ENCODE assay signal across 17 cellular contexts in genomic region chrX:129877401-129877800, GRCh38. TPM values are rescaled to one million over a fixed set of nuclear protein-coding genes. Genes with fewer than 3 reads are reported as not detected.
DNase-seq lines count a peak whose midpoint lies in the region; ATAC-seq and TF ChIP-seq lines count a peak whose summit lies in the region.
"Had no signal": no experiment of that assay in that cellular context is flagged by ENCODE, and none has a peak within 500 bp of the region (broad histone marks: within the 10 kb centered on the region; RNA-seq: fewer than 3 reads in every experiment).

No MANE protein-coding gene starts in this region.

- ATAC-seq in PC-3: peak; percentile 35
- no peak for ATAC-seq in natural killer cell
- no peak for ATAC-seq in HG02798 (IDR thresholded peaks at IDR 0.05; ENCODE audit: poor library complexity, unreplicated experiment)
- ATAC-seq: activated CD8-positive, alpha-beta memory T cell treated with anti-CD3 and anti-CD28 coated beads, Interleukin-2, amount 10 ng/mL, durations not matched to agents 7 days and 5 days; T-helper 17 cell had no signal

- no peaks in the 10 kb centered on the region for H3K9me2 ChIP-seq in PC-3 (replicated peaks; ENCODE audit: low read length)
- no peaks in the 10 kb centered on the region for H3K9me2 ChIP-seq in hepatocyte (replicated peaks; ENCODE audit: insufficient read depth)

- H3K4me1 Mint-ChIP-seq in Caco-2 (ENCODE audit: low read depth, unreplicated experiment): peaks cover 6% of the 10 kb centered on the region
- no peaks in the 10 kb centered on the region for H3K4me1 Mint-ChIP-seq in natural killer cell
- H3K4me1 Mint-ChIP-seq: activated CD8-positive, alpha-beta memory T cell treated with anti-CD3 and anti-CD28 coated beads, Interleukin-2, amount 10 ng/mL, durations not matched to agents 7 days and 5 days; mesothelial cell of epicardium; T-helper 17 cell had no signal

- H3K4me2 ChIP-seq in PC-3 (ENCODE audit: low read length) (peak overlapping the region; percentile 62; the same call in 1 of the 2 replicates), hepatocyte (no peak overlapping the region)
- H3K4me2 ChIP-seq: smooth muscle cell had no signal

- CTCF ChIA-PET in Caco-2 (lab: Charles Lee): interaction anchor here (0.8 kb wide), 1 partner anchor 71 kb away, joined by 3 read pairs; no protein-coding TSS in a partner anchor
- CTCF ChIA-PET in PC-3 (lab: Charles Lee): no interaction called here

- H3K27me3 ChIP-seq in Caco-2 (replicated peaks; ENCODE audit: control insufficient read depth, insufficient read depth, low read length) (no peaks in the 10 kb centered on the region), HL-60 (ENCODE audit: insufficient read depth, poor library complexity, severe bottlenecking) (no peaks in the 10 kb centered on the region), PC-3 (ENCODE audit: low read length) (no peaks in the 10 kb centered on the region), hepatocyte (no peaks in the 10 kb centered on the region)

- H3K36me3 Mint-ChIP-seq in Caco-2 (ENCODE audit: insufficient read depth, unreplicated experiment) (no peaks in the 10 kb centered on the region), natural killer cell (no peaks in the 10 kb centered on the region)
- H3K36me3 Mint-ChIP-seq: activated CD8-positive, alpha-beta memory T cell treated with anti-CD3 and anti-CD28 coated beads, Interleukin-2, amount 10 ng/mL, durations not matched to agents 7 days and 5 days; mesothelial cell of epicardium had no signal

- H3K4me1 ChIP-seq in Caco-2: peaks cover 10% of the 10 kb centered on the region
- peaks cover 17% of the 10 kb centered on the region for H3K4me1 ChIP-seq in PC-3 (ENCODE audit: insufficient read depth, low read length)
- H3K4me1 ChIP-seq in hepatocyte (ENCODE audit: insufficient read depth): no peaks in the 10 kb centered on the region
- H3K4me1 ChIP-seq: breast epithelium had no signal

- DNase-seq in Caco-2 (no peak), HL-60 (ENCODE audit: low read depth in 1 of 2, low spot score in 1 of 2) (peak; percentile 15 to 26), PC-3 (no peak), hepatocyte (ENCODE audit: low spot score) (no peak), NCI-H2081 treated with DMSO at 0.1 percent for 48 hours (lab: John Stamatoyannopoulos, UW) (no peak), natural killer cell (no peak), coronary artery (ENCODE audit: low spot score) (no peak)
- DNase-seq: activated CD4-positive, CD25-positive, alpha-beta regulatory T cell treated with anti-CD3 and anti-CD28 coated beads, Interleukin-2, amount 50 U/mL, for 72 hours; activated CD8-positive, alpha-beta memory T cell treated with anti-CD3 and anti-CD28 coated beads, Interleukin-2, amount 10 ng/mL, durations not matched to agents 7 days and 5 days; Karpas-422; NCI-H1436; T-helper 17 cell had no signal

- H3K79me2 ChIP-seq in PC-3 (ENCODE audit: low read length): no peaks in the 10 kb centered on the region
- H3K79me2 ChIP-seq in hepatocyte: no peaks in the 10 kb centered on the region

- no peak overlapping the region for H3K4me3 ChIP-seq in Caco-2 (ENCODE audit: low read depth, low read length)
- no peak overlapping the region for H3K4me3 ChIP-seq in HL-60 (replicated peaks; ENCODE audit: insufficient read depth, low read length)
- H3K4me3 ChIP-seq in PC-3 (ENCODE audit: low read length): no peak overlapping the region
- no peak overlapping the region for H3K4me3 ChIP-seq in hepatocyte
- no peak overlapping the region for H3K4me3 ChIP-seq in coronary artery
- H3K4me3 ChIP-seq: breast epithelium, smooth muscle cell had no signal

- intact Hi-C loops in Caco-2 (cut with micrococcal nuclease; ENCODE audit: unreplicated experiment): no loop called here
- intact Hi-C loops in PC-3 (cut with micrococcal nuclease): no loop called here
- intact Hi-C loops in natural killer cell (cut with micrococcal nuclease): no loop called here

- no peaks in the 10 kb centered on the region for H4K20me1 ChIP-seq in PC-3 (ENCODE audit: low read length)
- no peaks in the 10 kb centered on the region for H4K20me1 ChIP-seq in hepatocyte (ENCODE audit: insufficient read depth, poor library complexity, severe bottlenecking)

- H3K27ac Mint-ChIP-seq in Caco-2 (ENCODE audit: unreplicated experiment): peak overlapping the region; percentile 59
- no peak overlapping the region for H3K27ac Mint-ChIP-seq in natural killer cell
- H3K27ac Mint-ChIP-seq: activated CD8-positive, alpha-beta memory T cell treated with anti-CD3 and anti-CD28 coated beads, Interleukin-2, amount 10 ng/mL, durations not matched to agents 7 days and 5 days; activated T-helper 2 cell treated with anti-CD3 and anti-CD28 coated beads, Interferon-gamma antibody, Interleukin-2, Interleukin-4, amounts not matched to agents 10 μg/mL and 5 μg/mL and 100 μg/mL, durations not matched to agents 14 hours and 24 hours and 36 hours; mesothelial cell of epicardium; T-helper 17 cell had no signal

- no peaks in the 10 kb centered on the region for H3K9me3 Mint-ChIP-seq in Caco-2 (ENCODE audit: unreplicated experiment)
- no peaks in the 10 kb centered on the region for H3K9me3 Mint-ChIP-seq in natural killer cell
- H3K9me3 Mint-ChIP-seq: activated T-helper 2 cell treated with anti-CD3 and anti-CD28 coated beads, Interferon-gamma antibody, Interleukin-2, Interleukin-4, amounts not matched to agents 10 μg/mL and 5 μg/mL and 100 μg/mL, durations not matched to agents 14 hours and 24 hours and 36 hours had no signal

- H3K27ac ChIP-seq in HL-60 (replicated peaks) (no peak overlapping the region), PC-3 (ENCODE audit: low read length) (peak overlapping the region; percentile 48), hepatocyte (peak overlapping the region; percentile 60), coronary artery (no peak overlapping the region)
- H3K27ac ChIP-seq: breast epithelium had no signal

- POLR2A ChIA-PET in Caco-2 (lab: Charles Lee): no interaction called here
- POLR2A ChIA-PET in PC-3 (lab: Charles Lee; ENCODE audit: unreplicated experiment): no interaction called here

- BruUV-seq in Caco-2 (replicated peaks; lab: Mats Ljungman, UMichigan): no TSS peak
- no TSS peak for BruUV-seq in PC-3 (replicated peaks; lab: Mats Ljungman, UMichigan)

- WGBS in hepatocyte (ENCODE audit: low lambda C conversion rate, missing lambda C conversion rate): 78% methylated on average over 5 of the region's 5 CpGs

- H3F3A ChIP-seq in PC-3 (ENCODE audit: low read length, unreplicated experiment): no peaks in the 10 kb centered on the region

- no peak overlapping the region for H3K4me3 Mint-ChIP-seq in Caco-2 (ENCODE audit: unreplicated experiment)
- H3K4me3 Mint-ChIP-seq in natural killer cell: no peak overlapping the region
- H3K4me3 Mint-ChIP-seq: activated CD8-positive, alpha-beta memory T cell treated with anti-CD3 and anti-CD28 coated beads, Interleukin-2, amount 10 ng/mL, durations not matched to agents 7 days and 5 days; mesothelial cell of epicardium; T-helper 17 cell had no signal

- H3K36me3 ChIP-seq in Caco-2 (ENCODE audit: control insufficient read depth, insufficient read depth, low read length) (no peaks in the 10 kb centered on the region), PC-3 (ENCODE audit: low read depth, low read length) (no peaks in the 10 kb centered on the region), hepatocyte (replicated peaks; ENCODE audit: insufficient read depth, low read depth) (no peaks in the 10 kb centered on the region)
- H3K36me3 ChIP-seq: breast epithelium had no signal

- no peak overlapping the region for H3K9ac ChIP-seq in PC-3 (ENCODE audit: low read length)

- TF ChIP-seq CTCF in Caco-2 (IDR thresholded peaks at IDR 0.05; ENCODE audit: insufficient read depth in 1 of 2, low read depth in 1 of 2, low read length in 1 of 2, severe bottlenecking in 1 of 2, unreplicated experiment in 1 of 2) (no peak), HL-60 (IDR thresholded peaks at IDR 0.05; ENCODE audit: insufficient read depth, low read length) (no peak), PC-3 (conservative IDR thresholded peaks at IDR 0.05; ENCODE audit: low read depth, low read length) (no peak), hepatocyte (IDR thresholded peaks at IDR 0.05; ENCODE audit: poor library complexity) (no peak), natural killer cell (IDR thresholded peaks at IDR 0.05) (no peak), coronary artery (IDR thresholded peaks at IDR 0.05) (no peak)

- H2AFZ ChIP-seq in PC-3 (ENCODE audit: low read length) (peak overlapping the region; percentile 57; the same call in 1 of the 2 replicates), hepatocyte (no peak overlapping the region)

- H3K9me3 ChIP-seq in Caco-2 (no peaks in the 10 kb centered on the region), PC-3 (ENCODE audit: low read length) (no peaks in the 10 kb centered on the region), hepatocyte (ENCODE audit: low read depth) (no peaks in the 10 kb centered on the region)

- H3K27me3 Mint-ChIP-seq in Caco-2 (ENCODE audit: insufficient read depth, unreplicated experiment) (no peaks in the 10 kb centered on the region), natural killer cell (ENCODE audit: low read depth in 2 of 2) (no peaks in the 10 kb centered on the region)
- H3K27me3 Mint-ChIP-seq: T-helper 17 cell had no signal

RNA-seq across cellular contexts. Expression of gene UTP14A, which starts 28.6 kb away (rescaled TPM):
- total RNA-seq in Caco-2 (2022) (24.5 and 24.6 TPM in 2 replicates), PC-3 (2014; rRNA removed) (20.2 and 40.5 TPM in 2 replicates), hepatocyte (11.4 and 13.1 TPM in 2 replicates), natural killer cell (10 to 100 TPM in 2 of 3 donors, 1 to 10 TPM in 1; 9.5 to 11.6 (median 11.0) TPM)
- 8.7 and 10.5 TPM in 2 replicates for polyA plus RNA-seq in hepatocyte

RNA-seq across cellular contexts. Expression of gene ZDHHC9, which starts 33.7 kb away (rescaled TPM):
- total RNA-seq in Caco-2 (2022) (41.0 and 41.2 TPM in 2 replicates), PC-3 (2014; rRNA removed) (29.0 and 30.5 TPM in 2 replicates), hepatocyte (48.6 and 49.8 TPM in 2 replicates), natural killer cell (1 to 10 TPM; 1.0 to 3.0 (median 2.1) TPM)
- 48.6 and 49.9 TPM in 2 replicates for polyA plus RNA-seq in hepatocyte

Comparison
In these comparisons a context has a peak if more than half of its experiments do, and no peak if none do; other contexts are left out.
1. DNase-seq: peak in HL-60 (2 of 2); none in Caco-2 (0 of 2), PC-3 (single experiment), hepatocyte (single experiment), NCI-H2081 treated with DMSO at 0.1 percent for 48 hours (single experiment), natural killer cell (single experiment) and coronary artery (single experiment).
2. H3K27ac ChIP-seq: peak in PC-3 (single experiment) and hepatocyte (single experiment); none in HL-60 (single experiment) and coronary artery (0 of 2).